Comparison of ENCODE assay signal across 3 cellular contexts in genomic region chr4:31125061-31125460, GRCh38.
"Had no signal": no experiment of that assay in that cellular context is flagged by ENCODE, and none has a peak within 500 bp of the region (broad histone marks: within the 10 kb centered on the region; RNA-seq: fewer than 3 reads in every experiment).

No MANE protein-coding gene starts in this region.

- H3K4me3 ChIP-seq: GM12878 had no signal

- DNase-seq: GDM1, GF-D8 had no signal
